In the genomic region with DNA sequence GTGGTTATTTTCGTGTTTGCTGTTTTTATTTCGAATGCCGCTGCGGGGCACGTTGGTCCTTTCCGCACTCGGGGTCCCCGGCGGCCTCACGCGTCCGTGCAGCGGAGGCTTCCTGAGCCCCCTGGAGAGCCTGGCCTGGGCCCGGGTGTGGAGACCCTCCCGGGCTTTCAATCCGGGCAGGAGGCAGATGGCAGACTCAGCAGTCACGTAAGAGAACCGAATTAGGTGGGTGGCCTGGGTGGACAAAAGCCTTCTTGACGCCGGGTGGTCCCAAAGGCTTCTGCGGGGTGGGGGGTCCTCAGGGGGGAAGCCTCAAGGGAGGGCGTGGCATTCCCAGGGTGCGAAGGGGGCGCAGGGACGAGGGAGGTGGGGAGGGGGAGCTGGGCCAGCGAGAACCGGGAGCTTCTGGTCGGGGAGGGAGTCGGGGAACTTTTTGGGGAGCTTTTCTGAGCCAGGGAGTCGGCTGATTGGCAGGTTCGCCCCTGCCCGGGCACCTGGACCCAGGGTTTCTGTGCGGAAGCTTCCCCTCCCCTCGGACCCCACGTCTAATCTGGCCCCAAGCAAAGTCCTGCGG, we compare ENCODE assay signal across 7 cellular contexts. TPM values are rescaled to one million over a fixed set of nuclear protein-coding genes. Genes with fewer than 3 reads are reported as not detected.
DNase-seq lines count a peak whose midpoint lies in the region; ATAC-seq and TF ChIP-seq lines count a peak whose summit lies in the region.
"Had no signal": no experiment of that assay in that cellular context is flagged by ENCODE, and none has a peak within 500 bp of the region (broad histone marks: within the 10 kb centered on the region; RNA-seq: fewer than 3 reads in every experiment).

No MANE protein-coding gene starts in this region.

- TF ChIP-seq CTCF in heart left ventricle (IDR thresholded peaks at IDR 0.05) (no peak), vagina (IDR thresholded peaks at IDR 0.05) (no peak)

- H3K4me1 ChIP-seq in heart left ventricle (peaks cover 10 to 64% (median 40%) of the 10 kb centered on the region in 12 donors), vagina (peaks cover 52% of the 10 kb centered on the region)

- H3K9me3 ChIP-seq in heart left ventricle: no peaks in the 10 kb centered on the region
- H3K9me3 ChIP-seq in vagina: no peaks in the 10 kb centered on the region

- intact Hi-C loops in heart left ventricle (cut with DNase I): loop anchor here in 1 of 10 donors (2.0 kb wide), 2 partner anchors 14 to 18 kb away; a partner anchor contains a TSS
- intact Hi-C loops in left ventricle myocardium superior (cut with micrococcal nuclease): no loop called here
- intact Hi-C loops in vagina (cut with DNase I): no loop called here

- peaks cover 0 to 73% (median 0%) of the 10 kb centered on the region in 9 donors for H3K27me3 ChIP-seq in heart left ventricle
- no peaks in the 10 kb centered on the region for H3K27me3 ChIP-seq in vagina

- peak overlapping the region; percentile 51 to 93 (median 79) for H3K4me3 ChIP-seq in heart left ventricle
- H3K4me3 ChIP-seq in iPS-11a (ENCODE audit: low read depth, low read length): peak overlapping the region; percentile 28
- H3K4me3 ChIP-seq in vagina: peak overlapping the region; percentile 61 to 73

- DNase-seq in heart left ventricle (peak in 4 of 5 donors; percentile 40 to 63 (median 41)), left ventricle myocardium superior (no peak), vagina (ENCODE audit: extremely low spot score in 2 of 2) (peak in 1 of 2 donors; percentile 87), NCI-H524 treated with DMSO at 0.1 percent for 48 hours (lab: John Stamatoyannopoulos, UW) (no peak)

- H3K27ac ChIP-seq in heart left ventricle (peak overlapping the region; percentile 96 to 100 (median 100)), vagina (peak overlapping the region; percentile 99)

- ATAC-seq in heart left ventricle (no peak), left ventricle myocardium superior (no peak), HG02938 (IDR thresholded peaks at IDR 0.05; ENCODE audit: unreplicated experiment) (no peak)

- H3K36me3 ChIP-seq in heart left ventricle (peaks cover 0 to 7% (median 0%) of the 10 kb centered on the region in 9 donors), vagina (no peaks in the 10 kb centered on the region)

- whole genome bisulfite sequencing in heart left ventricle, 4 donors: 0 to 2% (median 1%) methylated on average over 9 to 36 of the region's 36 CpGs

- TF ChIP-seq POLR2A in heart left ventricle (IDR thresholded peaks at IDR 0.05): no peak
- TF ChIP-seq POLR2A in vagina (IDR thresholded peaks at IDR 0.05): no peak

RNA-seq across cellular contexts. Expression of a gene that starts 1.2 kb away (rescaled TPM):
- total RNA-seq in heart left ventricle (10 to 100 TPM; 26.8 to 98.1 (median 42.0) TPM), left ventricle myocardium superior (39.4 TPM), vagina (34.6 TPM)
- polyA plus RNA-seq in heart left ventricle: 10 to 100 TPM; 25.7 to 29.2 TPM

RNA-seq across cellular contexts. Expression of a gene that starts 12.2 kb away (rescaled TPM):
- total RNA-seq in heart left ventricle (100 to 1,000 TPM in 1 of 9 donors, 10 to 100 TPM in 8; 17.0 to 189 (median 32.8) TPM), left ventricle myocardium superior (16.4 TPM), vagina (29.0 TPM)
- 10 to 100 TPM; 34.4 to 76.5 TPM for polyA plus RNA-seq in heart left ventricle

RNA-seq across cellular contexts. Expression of a gene that starts 18.8 kb away (rescaled TPM):
- 10 to 100 TPM in 8 of 9 donors, 1 to 10 TPM in 1; 9.7 to 45.7 (median 22.7) TPM for total RNA-seq in heart left ventricle
- polyA plus RNA-seq in heart left ventricle: 10 to 100 TPM; 11.8 to 14.1 TPM
- total RNA-seq in left ventricle myocardium superior: 18.5 TPM
- total RNA-seq in vagina: 25.5 TPM

RNA-seq across cellular contexts. Expression of a gene that starts 19.3 kb away (rescaled TPM):
- total RNA-seq in heart left ventricle (100 to 1,000 TPM in 6 of 9 donors, 10 to 100 TPM in 3; 52.8 to 149 (median 104) TPM), left ventricle myocardium superior (187 TPM), vagina (not detected)
- 100 to 1,000 TPM in 1 of 2 donors, 10 to 100 TPM in 1; 53.3 to 353 TPM for polyA plus RNA-seq in heart left ventricle
- total RNA-seq: activated CD8-positive, alpha-beta memory T cell treated with anti-CD3 and anti-CD28 coated beads for 36 hours had no signal

RNA-seq across cellular contexts. Expression of a gene that starts 34.9 kb away (rescaled TPM):
- total RNA-seq in heart left ventricle (under 1 TPM in 2 of 9 donors, not detected in 7; 0.37 to 0.63 TPM), left ventricle myocardium superior (not detected), vagina (15.2 TPM)
- under 1 TPM; 0.15 TPM for polyA plus RNA-seq in heart left ventricle

Comparison
In these comparisons a context has a peak if more than half of its experiments do, and no peak if none do; other contexts are left out.
1. DNase-seq: peak in heart left ventricle (4 of 5); none in left ventricle myocardium superior (single experiment) and NCI-H524 treated with DMSO at 0.1 percent for 48 hours (single experiment).
2. H3K4me3 ChIP-seq: peak in every context shown above with its lines; median percentile 79 in heart left ventricle; 67 in vagina; 28 in iPS-11a.